ENCODE assay signal across 11 cellular contexts in the genomic region with DNA sequence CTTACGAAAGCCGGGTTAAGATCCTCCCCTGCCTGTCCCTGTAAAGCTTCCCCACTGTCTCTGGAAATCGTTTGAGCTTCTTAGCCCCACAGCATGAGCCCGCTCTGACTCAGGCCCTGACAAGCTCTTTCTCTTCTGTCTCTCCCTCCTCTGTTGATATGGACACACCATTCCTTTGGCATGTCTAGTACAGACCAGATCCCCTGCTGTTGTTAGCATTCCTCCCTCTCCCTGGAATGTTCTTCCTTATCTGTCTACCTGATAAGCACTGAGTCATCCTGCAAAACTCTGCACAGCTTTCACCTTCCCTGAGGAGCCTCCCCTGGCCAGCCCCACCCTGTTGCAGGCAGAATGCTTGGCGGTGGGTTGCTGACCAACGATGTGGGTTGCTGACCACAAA. TPM values are rescaled to one million over a fixed set of nuclear protein-coding genes. Genes with fewer than 3 reads are reported as not detected.
"Had no signal": no experiment of that assay in that cellular context is flagged by ENCODE, and none has a peak within 500 bp of the region (broad histone marks: within the 10 kb centered on the region; RNA-seq: fewer than 3 reads in every experiment).

No MANE protein-coding gene starts in this region.

RNA-seq across cellular contexts. Expression of a gene that starts 11.6 kb away (rescaled TPM):
- total RNA-seq: activated CD4-positive, alpha-beta memory T cell treated with anti-CD3 and anti-CD28 coated beads, Interleukin-2, amount 10 ng/mL, durations not matched to agents 7 days and 5 days; activated CD4-positive, alpha-beta T cell treated with anti-CD3 and anti-CD28 coated beads for 36 hours; activated CD8-positive, alpha-beta memory T cell treated with anti-CD3 and anti-CD28 coated beads for 36 hours; activated naive CD4-positive, alpha-beta T cell treated with anti-CD3 and anti-CD28 coated beads for 36 hours; activated T-helper 17 cell treated with anti-CD3 and anti-CD28 coated beads, Interleukin-2, amount 50 U/mL, for 72 hours; astrocyte; cardiac muscle cell; NCI-H460; OCI-LY7; Right ventricle myocardium inferior; T-helper 2 cell treated with Interferon-gamma antibody and Interleukin-4, amounts not matched to agents 100 ng/mL and 5 ng/mL, for 36 hours had no signal
- polyA plus RNA-seq: cardiac muscle cell had no signal
